Comparison of ENCODE assay signal across 18 cellular contexts in the genomic region with DNA sequence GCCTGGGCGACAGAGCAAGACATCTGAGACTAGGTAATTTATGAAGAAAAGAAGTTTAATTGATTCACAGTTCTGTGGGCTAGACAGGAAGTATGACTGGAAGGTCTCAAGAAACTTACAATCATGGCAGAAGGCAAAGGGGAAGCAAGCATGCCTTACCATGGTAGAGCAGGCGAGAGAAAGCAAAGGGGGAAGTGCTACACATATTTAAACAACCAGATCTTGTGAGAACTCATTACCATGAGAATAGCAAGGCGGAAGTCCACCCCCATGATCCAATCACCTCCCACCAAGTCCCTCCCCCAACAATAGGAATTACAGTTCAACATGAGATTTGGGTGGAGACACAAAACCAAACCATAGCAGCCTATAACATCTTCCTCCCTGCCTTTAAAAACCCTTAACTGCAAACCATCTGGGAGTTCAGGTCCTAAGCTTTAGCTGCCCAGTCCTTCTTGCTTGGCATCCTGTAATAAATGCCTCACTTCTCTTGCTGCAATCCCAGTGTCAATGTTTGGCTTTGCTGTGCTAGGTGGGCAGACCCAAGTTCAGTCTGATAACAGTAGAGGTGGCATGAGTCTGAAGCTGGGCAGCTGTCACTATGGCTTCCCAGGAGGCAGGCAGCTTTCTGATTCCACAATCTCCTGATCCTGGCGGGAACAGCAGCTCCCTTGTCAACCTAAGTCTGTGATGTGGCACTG. TPM values are rescaled to one million over a fixed set of nuclear protein-coding genes. Genes with fewer than 3 reads are reported as not detected.
DNase-seq lines count a peak whose midpoint lies in the region; ATAC-seq, FAIRE-seq and TF ChIP-seq lines count a peak whose summit lies in the region.
"Had no signal": no experiment of that assay in that cellular context is flagged by ENCODE, and none has a peak within 500 bp of the region (broad histone marks: within the 10 kb centered on the region; RNA-seq: fewer than 3 reads in every experiment).

No MANE protein-coding gene starts in this region.

- TF ChIP-seq RAD21 in H1 (IDR thresholded peaks at IDR 0.05 in 1 of 2, conservative IDR thresholded peaks at IDR 0.05 in 1 of 2; ENCODE audit: low read depth in 2 of 2, low read length in 2 of 2) = no peak

- H3T11ph ChIP-seq in H9 (ENCODE audit: low read length) = no peak overlapping the region

- H2BK120ac ChIP-seq in H9 (ENCODE audit: low read depth, low read length, poor library complexity, severe bottlenecking) (no peak overlapping the region), H1 (replicated peaks; ENCODE audit: low read depth, low read length) (peak overlapping the region; percentile 44), neuronal stem cell (ENCODE audit: low read depth, low read length) (no peak overlapping the region)

- H3K4me1 ChIP-seq in H9 (ENCODE audit: insufficient read depth, low read length) (no peaks in the 10 kb centered on the region; the same call in 1 of the 2 replicates), H1 (replicated peaks in 1 of 4; ENCODE audit: control insufficient read depth in 3 of 4, insufficient read depth in 4 of 4, low read length in 3 of 4) (peaks cover 0 to 6% (median 2%) of the 10 kb centered on the region in 4 experiments; a peak in 5 of 7 replicates), neuronal stem cell (ENCODE audit: control insufficient read depth in 2 of 2, insufficient read depth in 1 of 2, low read depth in 1 of 2, low read length in 2 of 2) (no peaks in the 10 kb centered on the region)
- H3K4me1 ChIP-seq: A549, SJSA1 had no signal

- FAIRE-seq in H1 (lab: Jason Lieb, UNC) = peak; percentile 84
- FAIRE-seq: A549, GM19239 had no signal

- H2BK5ac ChIP-seq in H9 (ENCODE audit: insufficient read length, low read length) (no peak overlapping the region), H1 (ENCODE audit: low read depth, low read length) (peak overlapping the region; percentile 56; the same call in 1 of the 2 replicates), neuronal stem cell (ENCODE audit: low read length) (no peak overlapping the region)

- H3K9ac ChIP-seq in H9 (ENCODE audit: extremely low read depth, insufficient read length, low read length) (no peak overlapping the region), H1 (replicated peaks in 1 of 4; ENCODE audit: extremely low read depth in 1 of 4, low read depth in 3 of 4, low read length in 3 of 4) (no peak overlapping the region), neuronal stem cell (ENCODE audit: low read depth, low read length, poor library complexity) (no peak overlapping the region)

- POLR2A ChIA-PET in H1 (lab: Charles Lee; ENCODE audit: partially characterized antibody) = interaction anchor here (0.6 kb wide), 1 partner anchor 24 kb away, joined by 3 read pairs; no protein-coding TSS in a partner anchor

- H2AFZ ChIP-seq in H9 (ENCODE audit: low read length) = no peak overlapping the region
- H2AFZ ChIP-seq in H1 (ENCODE audit: low read length) = no peak overlapping the region
- peak overlapping the region; percentile 1 for H2AFZ ChIP-seq in neuronal stem cell (ENCODE audit: low read length)

- H3K56ac ChIP-seq in H9 (ENCODE audit: insufficient read length, low read depth, low read length) (no peak overlapping the region), H1 (replicated peaks; ENCODE audit: insufficient read length, low read depth, low read length) (no peak overlapping the region)

- H4K20me1 ChIP-seq in H9 (ENCODE audit: control insufficient read depth, insufficient read depth, insufficient read length) (no peaks in the 10 kb centered on the region), H1 (replicated peaks in 1 of 2; ENCODE audit: control insufficient read depth in 1 of 2, insufficient read depth in 2 of 2, low read length in 2 of 2) (no peaks in the 10 kb centered on the region)

- H3K27ac ChIP-seq in H9 (ENCODE audit: insufficient read length, low read depth, low read length) (no peak overlapping the region), H1 (ENCODE audit: low read depth, low read length) (no peak overlapping the region), neuronal stem cell (replicated peaks; ENCODE audit: low read length) (no peak overlapping the region)
- H3K27ac ChIP-seq: A549, SJSA1 had no signal

- no CpG with 5 or more reads among the region's 4 CpGs for WGBS in H9 (ENCODE audit: extremely low coverage, insufficient read length, low lambda C conversion rate)
- WGBS in H1 (ENCODE audit: extremely low coverage in 1 of 2, insufficient coverage in 1 of 2, insufficient read length in 1 of 2, insufficient replicate concordance in 2 of 2, low coverage in 1 of 2, low lambda C conversion rate in 2 of 2, missing lambda C conversion rate in 1 of 2), 2 experiments = 82% methylated on average over 4 of the region's 4 CpGs; no CpG with 5 or more reads in 1 of the 2 experiments
- no CpG with 5 or more reads among the region's 4 CpGs for WGBS in neuronal stem cell (ENCODE audit: extremely low coverage in 2 of 2, insufficient read length in 2 of 2, insufficient replicate concordance in 1 of 2), 2 donors

- TF ChIP-seq EP300 in H1 (IDR thresholded peaks at IDR 0.05; ENCODE audit: borderline replicate concordance in 1 of 2, low read depth in 2 of 2, low read length in 2 of 2) = no peak

- H3K79me1 ChIP-seq in H9 (ENCODE audit: insufficient read depth, low read depth, low read length, poor library complexity, severe bottlenecking) (no peaks in the 10 kb centered on the region), H1 (ENCODE audit: low read depth, low read length) (no peaks in the 10 kb centered on the region), neuronal stem cell (ENCODE audit: low read depth, low read length) (no peaks in the 10 kb centered on the region)

- TF ChIP-seq POLR2A in H1 (IDR thresholded peaks at IDR 0.05; ENCODE audit: control extremely low read depth in 1 of 2, low read depth in 2 of 2, low read length in 2 of 2) = no peak

- H2BK15ac ChIP-seq in H9 (ENCODE audit: low read depth, low read length) (no peak overlapping the region), H1 (ENCODE audit: low read length) (peak overlapping the region; percentile 18; the same call in 1 of the 2 replicates), neuronal stem cell (ENCODE audit: low read length) (no peak overlapping the region)

- H3K14ac ChIP-seq in H9 (ENCODE audit: insufficient read depth, low read length) = 0 out of 2 replicates have a peak overlapping the region, but pooled peaks have one; percentile 8
- H3K14ac ChIP-seq in H1 (ENCODE audit: insufficient read length) = no peak overlapping the region
- H3K14ac ChIP-seq in neuronal stem cell (ENCODE audit: low read length) = no peak overlapping the region

- H3K4me3 Mint-ChIP-seq in H9 = peak overlapping the region in 1 of 2 experiments; percentile 6; a peak in 2 of 5 replicates

- peaks cover 5 to 8% (median 5%) of the 10 kb centered on the region in 3 experiments for H3K36me3 Mint-ChIP-seq in H9 (ENCODE audit: insufficient read depth in 1 of 3, low read depth in 3 of 3)

- H2AK5ac ChIP-seq in H9 (ENCODE audit: insufficient read length, low read length) (no peak overlapping the region), H1 (ENCODE audit: low read depth, low read length) (no peak overlapping the region; the same call in 1 of the 2 replicates), neuronal stem cell (ENCODE audit: low read depth, low read length) (no peak overlapping the region)

- H3K4me2 ChIP-seq in H9 (ENCODE audit: insufficient read depth, insufficient read length, low read length) (no peak overlapping the region), H1 (ENCODE audit: insufficient read depth in 1 of 2, low read depth in 2 of 2, low read length in 2 of 2) (peak overlapping the region; percentile 18 to 39; a peak in 2 of 4 replicates), neuronal stem cell (ENCODE audit: insufficient read depth, low read length, poor library complexity, severe bottlenecking) (no peak overlapping the region)
- H3K4me2 ChIP-seq: A549 had no signal

- no peak overlapping the region for H4K5ac ChIP-seq in H9 (ENCODE audit: insufficient read length, low read depth, low read length)
- no peak overlapping the region for H4K5ac ChIP-seq in H1 (ENCODE audit: insufficient read length, low read depth, low read length)

- no peak overlapping the region for H3K23ac ChIP-seq in H9 (ENCODE audit: insufficient read length, low read depth, low read length)
- no peak overlapping the region for H3K23ac ChIP-seq in H1 (ENCODE audit: insufficient read length)
- H3K23ac ChIP-seq in neuronal stem cell (ENCODE audit: low read depth, low read length, poor library complexity) = no peak overlapping the region

- H3K27me3 Mint-ChIP-seq in H9 (ENCODE audit: low read depth) = peaks cover 41% of the 10 kb centered on the region

- H3K18ac ChIP-seq in H9 (ENCODE audit: insufficient read length, low read depth, low read length) (peak overlapping the region; percentile 67), H1 (ENCODE audit: extremely low read depth, low read length) (peak overlapping the region; percentile 11; the same call in 1 of the 2 replicates), neuronal stem cell (ENCODE audit: low read length) (no peak overlapping the region)

- H3K9me3 ChIP-seq in H9 (ENCODE audit: control insufficient read depth, low read depth, low read length) (peaks cover 7% of the 10 kb centered on the region), H1 (ENCODE audit: insufficient read depth in 2 of 2, low read depth in 1 of 2, low read length in 1 of 2) (peaks cover 0 to 3% of the 10 kb centered on the region in 2 experiments; a peak in 2 of 4 replicates), neuronal stem cell (replicated peaks in 1 of 2; ENCODE audit: control insufficient read depth in 2 of 2, insufficient read depth in 1 of 2, low read depth in 1 of 2, low read length in 2 of 2) (no peaks in the 10 kb centered on the region)
- H3K9me3 ChIP-seq: MG63, SJSA1 had no signal

- H4K8ac ChIP-seq in H9 (replicated peaks; ENCODE audit: insufficient read length, low read depth, low read length) (no peak overlapping the region), H1 (ENCODE audit: extremely low read depth, insufficient read depth, low read length) (no peak overlapping the region), neuronal stem cell (ENCODE audit: low read depth, low read length) (no peak overlapping the region)

- H3K79me2 ChIP-seq in H9 (ENCODE audit: insufficient read depth, low read length) (no peaks in the 10 kb centered on the region), H1 (ENCODE audit: control insufficient read depth in 1 of 2, insufficient read depth in 2 of 2, low read length in 2 of 2) (no peaks in the 10 kb centered on the region)

- H3K36me3 ChIP-seq in H1 (ENCODE audit: control insufficient read depth in 2 of 4, insufficient read depth in 4 of 4, low read length in 3 of 4) = no peaks in the 10 kb centered on the region
- H3K36me3 ChIP-seq in neuronal stem cell (replicated peaks in 1 of 2; ENCODE audit: control insufficient read depth in 2 of 2, insufficient read depth in 2 of 2, low read length in 2 of 2) = no peaks in the 10 kb centered on the region
- H3K36me3 ChIP-seq: MG63, SJSA1 had no signal

- peaks cover 19 to 20% of the 10 kb centered on the region in 2 experiments for H3K4me1 Mint-ChIP-seq in H9

- CTCF ChIA-PET in H1 (lab: Charles Lee; ENCODE audit: partially characterized antibody) = interaction anchor here (0.8 to 1.8 kb wide), 3 partner anchors 9 to 110 kb away, joined by 4 read pairs; no protein-coding TSS in a partner anchor

- TF ChIP-seq CTCF in H9 (conservative IDR thresholded peaks at IDR 0.05) (no peak), H1 (IDR thresholded peaks at IDR 0.05; ENCODE audit: control extremely low read depth in 1 of 3, insufficient read depth in 1 of 3, low read depth in 1 of 3, low read length in 3 of 3) (no peak)

- H3K4me3 ChIP-seq in H1 (ENCODE audit: extremely low read depth in 1 of 4, insufficient read depth in 2 of 4, low read depth in 3 of 4, low read length in 4 of 4) = no peak overlapping the region
- H3K4me3 ChIP-seq in neuronal stem cell (ENCODE audit: low read length in 2 of 2) = no peak overlapping the region
- H3K4me3 ChIP-seq: A549, MG63, SJSA1 had no signal

- H4K91ac ChIP-seq in H9 (ENCODE audit: insufficient read length, low read depth, low read length) (no peak overlapping the region), H1 (replicated peaks; ENCODE audit: insufficient read length, low read length) (peak overlapping the region; percentile 1), neuronal stem cell (ENCODE audit: low read depth, low read length, poor library complexity) (no peak overlapping the region)

- ATAC-seq in HG03135 (IDR thresholded peaks at IDR 0.05; ENCODE audit: unreplicated experiment) (no peak), HG03565 (IDR thresholded peaks at IDR 0.05; ENCODE audit: unreplicated experiment) (no peak)
- ATAC-seq: A549 had no signal

- peaks cover 5 to 13% of the 10 kb centered on the region in 2 experiments for H3K9me3 Mint-ChIP-seq in H9

- no peak for DNase-seq in H9
- DNase-seq in NOMO-1 treated with DMSO at 0.1 percent for 48 hours (lab: John Stamatoyannopoulos, UW; ENCODE audit: unreplicated experiment) = peak; percentile 70
- DNase-seq in H1 (ENCODE audit: low read depth in 1 of 2, low spot score in 2 of 2) = no peak
- DNase-seq in neuronal stem cell (ENCODE audit: low spot score) = no peak
- no peak for DNase-seq in NCI-H748 (lab: John Stamatoyannopoulos, UW; ENCODE audit: unreplicated experiment)
- DNase-seq: C1 segment of cervical spinal cord; Karpas-422; MG63; NCI-H1417; NCI-H1930; NCI-H446; NCI-H69; NK-92 treated with Interleukin-12 subunit alpha and Interleukin-12 subunit beta, amount 100 ng/mL, for 24 hours had no signal

- H3K27me3 ChIP-seq in H9 (ENCODE audit: insufficient read depth, low read length) (peaks cover 3% of the 10 kb centered on the region; the same call in 1 of the 2 replicates), H1 (replicated peaks in 1 of 4; ENCODE audit: control insufficient read depth in 3 of 4, extremely low read depth in 1 of 4, insufficient read depth in 3 of 4, low read length in 3 of 4) (peaks cover 0 to 23% (median 16%) of the 10 kb centered on the region in 4 experiments; a peak in 6 of 7 replicates), neuronal stem cell (ENCODE audit: control insufficient read depth in 3 of 3, insufficient read depth in 3 of 3, low read depth in 1 of 3, low read length in 3 of 3) (peaks cover 0 to 28% (median 7%) of the 10 kb centered on the region in 3 experiments)
- H3K27me3 ChIP-seq: MG63 had no signal

- H2BK12ac ChIP-seq in H9 (ENCODE audit: insufficient read length, low read depth, low read length) (no peak overlapping the region), H1 (ENCODE audit: low read depth, low read length) (peak overlapping the region; percentile 56; the same call in 1 of the 2 replicates), neuronal stem cell (ENCODE audit: low read length) (no peak overlapping the region)

- H3K27ac Mint-ChIP-seq in H9 = peak overlapping the region in 1 of 3 experiments; percentile 69; a peak in 1 of 7 replicates

- no peak overlapping the region for H3K4ac ChIP-seq in H9 (ENCODE audit: low read depth, low read length)
- no peak overlapping the region for H3K4ac ChIP-seq in H1 (replicated peaks; ENCODE audit: insufficient read length, low read depth, low read length)
- H3K4ac ChIP-seq in neuronal stem cell (ENCODE audit: low read length) = no peak overlapping the region

- H3K23me2 ChIP-seq in H9 (ENCODE audit: insufficient read length, low read depth, low read length, poor library complexity, severe bottlenecking) = no peaks in the 10 kb centered on the region
- peaks cover 4% of the 10 kb centered on the region; the same call in 1 of the 2 replicates for H3K23me2 ChIP-seq in H1 (ENCODE audit: low read depth, low read length)

- H2BK20ac ChIP-seq in H9 (ENCODE audit: low read depth, low read length, poor library complexity, severe bottlenecking) (no peak overlapping the region), H1 (ENCODE audit: low read length) (peak overlapping the region; percentile 56)

RNA-seq across cellular contexts. Expression of a gene that starts 11.2 kb away (rescaled TPM):
- 1.7 and 2.2 TPM in 2 replicates for total RNA-seq in H9 (2021)
- total RNA-seq in H1 (2021; fragmentation: NEBNext Ultra II Directional; extraction: Animal tissue kit (Norgen Biotek cat#: 25700)) = 0.31 TPM in 1 of 2 replicates, not detected in the other
- polyA plus RNA-seq in H1 (2011; rRNA removed) = 0.17 and 0.46 TPM in 2 replicates
- polyA plus RNA-seq in H1 (2011; cell fraction: cytosol; rRNA removed) = 0.37 TPM
- polyA plus RNA-seq in H1 (2011; cell fraction: nucleus; rRNA removed) = 0.36 TPM
- 0.44 to 1.2 TPM (median 0.54 TPM) in 4 replicates for polyA plus RNA-seq in H1 (2012, experiment 1 of 2)
- 0.75 TPM for polyA plus RNA-seq in H1 (2012, experiment 2 of 2)
- 0.26 TPM for polyA plus RNA-seq in H1 (2013, experiment 1 of 2)
- polyA plus RNA-seq in H1 (2013, experiment 2 of 2) = 0.28 TPM
- not detected in 2 replicates for polyA minus RNA-seq in H1 (2011; rRNA and poly(A)+ RNA removed)
- not detected for polyA minus RNA-seq in H1 (2011; cell fraction: cytosol; rRNA and poly(A)+ RNA removed)
- polyA minus RNA-seq in H1 (2011; cell fraction: nucleus; rRNA and poly(A)+ RNA removed) = not detected
- 0.04 TPM for polyA plus RNA-seq in neuronal stem cell (2013, experiment 1 of 2)
- polyA plus RNA-seq in neuronal stem cell (2013, experiment 2 of 2) = 0.06 TPM
- polyA plus RNA-seq: A549 had no signal

Comparison
In these comparisons a context has a peak if more than half of its experiments do, and no peak if none do; other contexts are left out.
1. H3K4me2 ChIP-seq: peak in H1 (2 of 2); none in H9 (single experiment) and neuronal stem cell (single experiment).